ENCODE assay signal across 5 cellular contexts in genomic region chr19:32704006-32704405, GRCh38. TPM values are rescaled to one million over a fixed set of nuclear protein-coding genes. Genes with fewer than 3 reads are reported as not detected.
"Had no signal": no experiment of that assay in that cellular context is flagged by ENCODE, and none has a peak within 500 bp of the region (broad histone marks: within the 10 kb centered on the region; RNA-seq: fewer than 3 reads in every experiment).

No MANE protein-coding gene starts in this region.

RNA-seq across cellular contexts. Expression of gene TDRD12, which starts 15.6 kb away (rescaled TPM):
- total RNA-seq: NCI-H460, OCI-LY7, Right ventricle myocardium inferior, RPMI7951, SK-MEL-5 had no signal
